ENCODE assay signal across 1 cellular context in the genomic region with DNA sequence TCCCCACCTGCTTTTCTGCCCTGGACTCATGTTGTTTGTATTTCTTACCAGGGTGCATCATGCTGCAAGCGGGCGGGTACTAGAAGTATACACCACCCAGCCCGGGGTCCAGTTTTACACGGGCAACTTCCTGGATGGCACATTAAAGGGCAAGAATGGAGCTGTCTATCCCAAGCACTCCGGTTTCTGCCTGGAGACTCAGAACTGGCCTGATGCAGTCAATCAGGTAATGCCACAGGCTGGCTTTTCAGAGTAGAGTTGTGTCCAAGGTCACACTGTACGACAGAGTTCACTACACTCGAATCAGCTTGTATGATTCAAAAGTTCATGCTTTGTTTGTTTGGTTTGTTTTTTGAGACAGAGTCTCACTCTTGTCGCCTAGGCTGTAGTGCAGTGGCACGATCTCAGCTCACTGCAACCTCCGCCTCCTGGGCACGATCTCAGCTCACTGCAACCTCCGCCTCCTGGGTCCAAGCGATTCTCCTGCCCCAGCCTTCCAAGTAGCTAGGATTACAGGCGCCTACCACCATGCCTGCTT.
A peak's percentile ranks its signal among the peaks of the same experiment; 100 is the strongest.
TF ChIP-seq lines count a peak whose summit lies in the region.

No MANE protein-coding gene starts in this region.

TF ChIP-seq in HepG2, 621 proteins besides CTCF, POLR2A, EP300 and RAD21 (continued from another document and continues in another):
- TF ChIP-seq ZNF354B (CRISPR knock-in tag; IDR thresholded peaks at IDR 0.05) = no peak
- peak; percentile 96 for TF ChIP-seq ZNF292 (CRISPR knock-in tag; IDR thresholded peaks at IDR 0.05; ENCODE audit: borderline replicate concordance, low read depth)
- 0 out of 2 replicates have a peak, but pooled peaks have one; percentile 14 for TF ChIP-seq CEBPG (CRISPR knock-in tag; IDR thresholded peaks at IDR 0.05)
- no peak for TF ChIP-seq ZNF569 (CRISPR knock-in tag; IDR thresholded peaks at IDR 0.05; ENCODE audit: borderline replicate concordance)
- no peak for TF ChIP-seq LCORL (IDR thresholded peaks at IDR 0.05)
- TF ChIP-seq LCORL (CRISPR knock-in tag; IDR thresholded peaks at IDR 0.05) = peak; percentile 68; the same call in 1 of the 2 replicates
- TF ChIP-seq, protein P1, sequence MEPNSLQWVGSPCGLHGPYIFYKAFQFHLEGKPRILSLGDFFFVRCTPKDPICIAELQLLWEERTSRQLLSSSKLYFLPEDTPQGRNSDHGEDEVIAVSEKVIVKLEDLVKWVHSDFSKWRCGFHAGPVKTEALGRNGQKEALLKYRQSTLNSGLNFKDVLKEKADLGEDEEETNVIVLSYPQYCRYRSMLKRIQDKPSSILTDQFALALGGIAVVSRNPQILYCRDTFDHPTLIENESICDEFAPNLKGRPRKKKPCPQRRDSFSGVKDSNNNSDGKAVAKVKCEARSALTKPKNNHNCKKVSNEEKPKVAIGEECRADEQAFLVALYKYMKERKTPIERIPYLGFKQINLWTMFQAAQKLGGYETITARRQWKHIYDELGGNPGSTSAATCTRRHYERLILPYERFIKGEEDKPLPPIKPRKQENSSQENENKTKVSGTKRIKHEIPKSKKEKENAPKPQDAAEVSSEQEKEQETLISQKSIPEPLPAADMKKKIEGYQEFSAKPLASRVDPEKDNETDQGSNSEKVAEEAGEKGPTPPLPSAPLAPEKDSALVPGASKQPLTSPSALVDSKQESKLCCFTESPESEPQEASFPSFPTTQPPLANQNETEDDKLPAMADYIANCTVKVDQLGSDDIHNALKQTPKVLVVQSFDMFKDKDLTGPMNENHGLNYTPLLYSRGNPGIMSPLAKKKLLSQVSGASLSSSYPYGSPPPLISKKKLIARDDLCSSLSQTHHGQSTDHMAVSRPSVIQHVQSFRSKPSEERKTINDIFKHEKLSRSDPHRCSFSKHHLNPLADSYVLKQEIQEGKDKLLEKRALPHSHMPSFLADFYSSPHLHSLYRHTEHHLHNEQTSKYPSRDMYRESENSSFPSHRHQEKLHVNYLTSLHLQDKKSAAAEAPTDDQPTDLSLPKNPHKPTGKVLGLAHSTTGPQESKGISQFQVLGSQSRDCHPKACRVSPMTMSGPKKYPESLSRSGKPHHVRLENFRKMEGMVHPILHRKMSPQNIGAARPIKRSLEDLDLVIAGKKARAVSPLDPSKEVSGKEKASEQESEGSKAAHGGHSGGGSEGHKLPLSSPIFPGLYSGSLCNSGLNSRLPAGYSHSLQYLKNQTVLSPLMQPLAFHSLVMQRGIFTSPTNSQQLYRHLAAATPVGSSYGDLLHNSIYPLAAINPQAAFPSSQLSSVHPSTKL (CRISPR knock-in tag; IDR thresholded peaks at IDR 0.05) = peak; percentile 77
- TF ChIP-seq BCL6 (CRISPR knock-in tag; IDR thresholded peaks at IDR 0.05) = peak; percentile 70; the same call in 1 of the 2 replicates
- TF ChIP-seq, protein P2, sequence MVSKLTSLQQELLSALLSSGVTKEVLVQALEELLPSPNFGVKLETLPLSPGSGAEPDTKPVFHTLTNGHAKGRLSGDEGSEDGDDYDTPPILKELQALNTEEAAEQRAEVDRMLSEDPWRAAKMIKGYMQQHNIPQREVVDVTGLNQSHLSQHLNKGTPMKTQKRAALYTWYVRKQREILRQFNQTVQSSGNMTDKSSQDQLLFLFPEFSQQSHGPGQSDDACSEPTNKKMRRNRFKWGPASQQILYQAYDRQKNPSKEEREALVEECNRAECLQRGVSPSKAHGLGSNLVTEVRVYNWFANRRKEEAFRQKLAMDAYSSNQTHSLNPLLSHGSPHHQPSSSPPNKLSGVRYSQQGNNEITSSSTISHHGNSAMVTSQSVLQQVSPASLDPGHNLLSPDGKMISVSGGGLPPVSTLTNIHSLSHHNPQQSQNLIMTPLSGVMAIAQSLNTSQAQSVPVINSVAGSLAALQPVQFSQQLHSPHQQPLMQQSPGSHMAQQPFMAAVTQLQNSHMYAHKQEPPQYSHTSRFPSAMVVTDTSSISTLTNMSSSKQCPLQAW (CRISPR knock-in tag; IDR thresholded peaks at IDR 0.05) = peak; percentile 82
- peak; percentile 28; the same call in 1 of the 2 replicates for TF ChIP-seq AKAP8 (CRISPR knock-in tag; IDR thresholded peaks at IDR 0.05)
- peak; percentile 73 for TF ChIP-seq MED1 (CRISPR knock-in tag; IDR thresholded peaks at IDR 0.05)
- TF ChIP-seq, protein P3, sequence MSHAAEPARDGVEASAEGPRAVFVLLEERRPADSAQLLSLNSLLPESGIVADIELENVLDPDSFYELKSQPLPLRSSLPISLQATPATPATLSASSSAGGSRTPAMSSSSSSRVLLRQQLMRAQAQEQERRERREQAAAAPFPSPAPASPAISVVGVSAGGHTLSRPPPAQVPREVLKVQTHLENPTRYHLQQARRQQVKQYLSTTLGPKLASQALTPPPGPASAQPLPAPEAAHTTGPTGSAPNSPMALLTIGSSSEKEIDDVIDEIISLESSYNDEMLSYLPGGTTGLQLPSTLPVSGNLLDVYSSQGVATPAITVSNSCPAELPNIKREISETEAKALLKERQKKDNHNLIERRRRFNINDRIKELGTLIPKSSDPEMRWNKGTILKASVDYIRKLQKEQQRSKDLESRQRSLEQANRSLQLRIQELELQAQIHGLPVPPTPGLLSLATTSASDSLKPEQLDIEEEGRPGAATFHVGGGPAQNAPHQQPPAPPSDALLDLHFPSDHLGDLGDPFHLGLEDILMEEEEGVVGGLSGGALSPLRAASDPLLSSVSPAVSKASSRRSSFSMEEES (CRISPR knock-in tag; IDR thresholded peaks at IDR 0.05) = peak; percentile 30; the same call in 1 of the 2 replicates
- peak; percentile 15; the same call in 1 of the 2 replicates for TF ChIP-seq KDM6A (CRISPR knock-in tag; IDR thresholded peaks at IDR 0.05; ENCODE audit: low read depth)
- no peak for TF ChIP-seq ZNF101 (CRISPR knock-in tag; IDR thresholded peaks at IDR 0.05; ENCODE audit: borderline replicate concordance, low read depth)
- peak; percentile 15 for TF ChIP-seq TBL1XR1 (IDR thresholded peaks at IDR 0.05; ENCODE audit: borderline replicate concordance, low read length, partially characterized antibody)
- TF ChIP-seq ZMYM3 (CRISPR knock-in tag; IDR thresholded peaks at IDR 0.05) = peak; percentile 83
- peak; percentile 18; the same call in 1 of the 2 replicates for TF ChIP-seq PHF21A (CRISPR knock-in tag; IDR thresholded peaks at IDR 0.05)
- TF ChIP-seq, protein P4, sequence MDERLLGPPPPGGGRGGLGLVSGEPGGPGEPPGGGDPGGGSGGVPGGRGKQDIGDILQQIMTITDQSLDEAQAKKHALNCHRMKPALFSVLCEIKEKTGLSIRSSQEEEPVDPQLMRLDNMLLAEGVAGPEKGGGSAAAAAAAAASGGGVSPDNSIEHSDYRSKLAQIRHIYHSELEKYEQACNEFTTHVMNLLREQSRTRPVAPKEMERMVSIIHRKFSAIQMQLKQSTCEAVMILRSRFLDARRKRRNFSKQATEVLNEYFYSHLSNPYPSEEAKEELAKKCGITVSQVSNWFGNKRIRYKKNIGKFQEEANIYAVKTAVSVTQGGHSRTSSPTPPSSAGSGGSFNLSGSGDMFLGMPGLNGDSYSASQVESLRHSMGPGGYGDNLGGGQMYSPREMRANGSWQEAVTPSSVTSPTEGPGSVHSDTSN (CRISPR knock-in tag; IDR thresholded peaks at IDR 0.05) = 0 out of 2 replicates have a peak, but pooled peaks have one; percentile 48
- TF ChIP-seq, protein P5, sequence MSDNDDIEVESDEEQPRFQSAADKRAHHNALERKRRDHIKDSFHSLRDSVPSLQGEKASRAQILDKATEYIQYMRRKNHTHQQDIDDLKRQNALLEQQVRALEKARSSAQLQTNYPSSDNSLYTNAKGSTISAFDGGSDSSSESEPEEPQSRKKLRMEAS (IDR thresholded peaks at IDR 0.05) = peak; percentile 55
- no peak for TF ChIP-seq PCBP2 (optimal IDR thresholded peaks at IDR 0.05; ENCODE audit: low read depth, low read length, poor library complexity, severe bottlenecking)
- TF ChIP-seq MIER3 (CRISPR knock-in tag; IDR thresholded peaks at IDR 0.05; ENCODE audit: borderline replicate concordance) = peak; percentile 57; the same call in 1 of the 2 replicates
- peak; percentile 89 for TF ChIP-seq RARA (CRISPR knock-in tag; IDR thresholded peaks at IDR 0.05)
- TF ChIP-seq SP4 (CRISPR knock-in tag; IDR thresholded peaks at IDR 0.05) = no peak
- peak; percentile 49; the same call in 1 of the 2 replicates for TF ChIP-seq ZNF124 (CRISPR knock-in tag; IDR thresholded peaks at IDR 0.05)
- TF ChIP-seq JUNB (CRISPR knock-in tag; IDR thresholded peaks at IDR 0.05; ENCODE audit: borderline replicate concordance) = no peak
- TF ChIP-seq ZKSCAN8 (CRISPR knock-in tag; IDR thresholded peaks at IDR 0.05; ENCODE audit: borderline replicate concordance) = peak; percentile 46; the same call in 1 of the 2 replicates
- peak; percentile 10; the same call in 1 of the 2 replicates for TF ChIP-seq ZNF652 (CRISPR knock-in tag; IDR thresholded peaks at IDR 0.05; ENCODE audit: borderline replicate concordance, low read depth)
- TF ChIP-seq ERF (CRISPR knock-in tag; IDR thresholded peaks at IDR 0.05) = peak; percentile 40; the same call in 1 of the 2 replicates
- TF ChIP-seq NR2C2 (CRISPR knock-in tag; IDR thresholded peaks at IDR 0.05; ENCODE audit: borderline replicate concordance) = peak; percentile 54; the same call in 1 of the 2 replicates
- TF ChIP-seq MYC (CRISPR knock-in tag; IDR thresholded peaks at IDR 0.05; ENCODE audit: borderline replicate concordance) = peak; percentile 34; the same call in 1 of the 2 replicates
- no peak for TF ChIP-seq ZNF589 (CRISPR knock-in tag; conservative IDR thresholded peaks at IDR 0.05)
- TF ChIP-seq ZFAT (CRISPR knock-in tag; conservative IDR thresholded peaks at IDR 0.05) = peak; percentile 97
- TF ChIP-seq KAT7 (CRISPR knock-in tag; IDR thresholded peaks at IDR 0.05; ENCODE audit: borderline replicate concordance) = no peak
- no peak for TF ChIP-seq FOXP1 (IDR thresholded peaks at IDR 0.05)
- TF ChIP-seq FOXP1 (CRISPR knock-in tag; IDR thresholded peaks at IDR 0.05) = peak; percentile 65
- no peak for TF ChIP-seq ZNF704 (CRISPR knock-in tag; IDR thresholded peaks at IDR 0.05; ENCODE audit: borderline replicate concordance)
- TF ChIP-seq ZNF788 (CRISPR knock-in tag; IDR thresholded peaks at IDR 0.05; ENCODE audit: borderline replicate concordance) = peak; percentile 49; the same call in 1 of the 2 replicates
- no peak for TF ChIP-seq ZNF503 (CRISPR knock-in tag; IDR thresholded peaks at IDR 0.05)
- TF ChIP-seq ZNF335 (CRISPR knock-in tag; IDR thresholded peaks at IDR 0.05) = peak; percentile 53
- TF ChIP-seq ELF1 (CRISPR knock-in tag; IDR thresholded peaks at IDR 0.05) = peak; percentile 28; the same call in 1 of the 2 replicates
- peak; percentile 28; the same call in 1 of the 2 replicates for TF ChIP-seq HMG20A (CRISPR knock-in tag; IDR thresholded peaks at IDR 0.05; ENCODE audit: borderline replicate concordance)
- no peak; the same call in 1 of the 2 replicates for TF ChIP-seq ZNF691 (CRISPR knock-in tag; IDR thresholded peaks at IDR 0.05; ENCODE audit: borderline replicate concordance, low read depth)
- TF ChIP-seq GABPB1 (CRISPR knock-in tag; IDR thresholded peaks at IDR 0.05) = peak; percentile 25; the same call in 1 of the 2 replicates
- peak; percentile 41 for TF ChIP-seq STAG1 (CRISPR knock-in tag; IDR thresholded peaks at IDR 0.05)
- peak; percentile 84 for TF ChIP-seq HNF4A (CRISPR knock-in tag; IDR thresholded peaks at IDR 0.05)
- TF ChIP-seq ZSCAN9 (CRISPR knock-in tag; IDR thresholded peaks at IDR 0.05; ENCODE audit: borderline replicate concordance) = peak; percentile 48; the same call in 1 of the 2 replicates
- peak; percentile 34 for TF ChIP-seq RBM22 (optimal IDR thresholded peaks at IDR 0.05; ENCODE audit: low read length)
- TF ChIP-seq GZF1 (CRISPR knock-in tag; IDR thresholded peaks at IDR 0.05) = 0 out of 2 replicates have a peak, but pooled peaks have one; percentile 4
- TF ChIP-seq, protein P6, sequence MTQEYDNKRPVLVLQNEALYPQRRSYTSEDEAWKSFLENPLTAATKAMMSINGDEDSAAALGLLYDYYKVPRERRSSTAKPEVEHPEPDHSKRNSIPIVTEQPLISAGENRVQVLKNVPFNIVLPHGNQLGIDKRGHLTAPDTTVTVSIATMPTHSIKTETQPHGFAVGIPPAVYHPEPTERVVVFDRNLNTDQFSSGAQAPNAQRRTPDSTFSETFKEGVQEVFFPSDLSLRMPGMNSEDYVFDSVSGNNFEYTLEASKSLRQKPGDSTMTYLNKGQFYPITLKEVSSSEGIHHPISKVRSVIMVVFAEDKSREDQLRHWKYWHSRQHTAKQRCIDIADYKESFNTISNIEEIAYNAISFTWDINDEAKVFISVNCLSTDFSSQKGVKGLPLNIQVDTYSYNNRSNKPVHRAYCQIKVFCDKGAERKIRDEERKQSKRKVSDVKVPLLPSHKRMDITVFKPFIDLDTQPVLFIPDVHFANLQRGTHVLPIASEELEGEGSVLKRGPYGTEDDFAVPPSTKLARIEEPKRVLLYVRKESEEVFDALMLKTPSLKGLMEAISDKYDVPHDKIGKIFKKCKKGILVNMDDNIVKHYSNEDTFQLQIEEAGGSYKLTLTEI (CRISPR knock-in tag; conservative IDR thresholded peaks at IDR 0.05) = no peak
- TF ChIP-seq BHLHE40 (IDR thresholded peaks at IDR 0.05; ENCODE audit: low read length) = peak; percentile 26; the same call in 1 of the 2 replicates
- peak; percentile 27 for TF ChIP-seq ZNF883 (CRISPR knock-in tag; IDR thresholded peaks at IDR 0.05; ENCODE audit: not compliant biosample characterization)
